ENCODE assay signal across 8 cellular contexts in the genomic region with DNA sequence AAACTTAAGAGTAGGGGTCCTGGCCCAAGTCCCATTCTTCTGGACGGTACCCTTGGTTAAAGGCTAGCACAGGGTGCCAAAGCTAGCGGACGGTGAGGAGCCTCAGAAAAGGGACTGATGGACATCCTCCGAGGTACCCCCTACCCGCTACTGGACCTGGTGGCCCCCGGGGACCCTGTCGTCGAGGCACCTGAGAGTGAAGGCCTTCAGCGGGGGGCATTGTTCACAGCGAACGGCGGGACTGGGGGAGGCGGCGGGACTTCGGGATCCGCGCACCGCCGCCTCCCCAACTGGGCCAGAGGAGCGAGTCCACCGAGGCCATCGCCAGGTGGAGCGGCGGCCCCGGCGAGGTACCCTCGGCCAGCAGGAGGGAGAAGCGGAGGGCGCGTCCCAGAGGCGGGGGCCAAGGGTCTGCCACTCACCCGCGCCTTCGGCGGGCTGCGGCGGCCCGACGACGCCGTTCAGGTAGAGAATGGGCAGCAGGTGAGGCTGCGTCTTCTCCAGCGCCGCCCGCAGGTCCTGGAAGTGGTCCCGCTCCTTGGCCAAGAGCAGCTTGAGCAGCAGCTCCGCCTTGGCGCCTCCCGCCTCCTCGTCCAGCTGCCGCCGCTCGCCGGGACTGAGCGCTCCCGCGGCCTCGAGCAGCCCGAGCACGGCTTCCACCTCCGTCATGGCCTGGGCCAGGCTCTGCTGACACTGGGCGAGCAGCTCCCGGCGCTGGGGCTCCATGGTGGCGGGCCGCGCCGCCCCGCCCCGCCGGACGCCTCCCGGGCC.
DNase-seq lines count a peak whose midpoint lies in the region; ATAC-seq and TF ChIP-seq lines count a peak whose summit lies in the region.

No MANE protein-coding gene starts in this region.

- peak overlapping the region; percentile 85 for H3K4me2 ChIP-seq in MM.1S (ENCODE audit: low read depth, low read length)

- H4K20me1 ChIP-seq in MM.1S (ENCODE audit: insufficient read depth, low read length) = no peaks in the 10 kb centered on the region

- H3K9me2 ChIP-seq in MM.1S (replicated peaks; ENCODE audit: insufficient read depth, low read length) = no peaks in the 10 kb centered on the region

- no peak; the same call in 1 of the 2 replicates for TF ChIP-seq CTCF in MM.1S (IDR thresholded peaks at IDR 0.05; ENCODE audit: low read length)

- H2AFZ ChIP-seq in MM.1S (ENCODE audit: low read length) = peak overlapping the region; percentile 74

- peaks cover 50% of the 10 kb centered on the region for H3K79me2 ChIP-seq in MM.1S (ENCODE audit: low read length)

- H3K27me3 ChIP-seq in MM.1S (replicated peaks; ENCODE audit: insufficient read depth, low read length) = peaks cover 15% of the 10 kb centered on the region; the same call in 1 of the 2 replicates
- no peaks in the 10 kb centered on the region for H3K27me3 ChIP-seq in rectal smooth muscle tissue (ENCODE audit: control insufficient read depth, insufficient read depth, low read length)

- H3K36me3 ChIP-seq in MM.1S (replicated peaks; ENCODE audit: insufficient read depth, low read length) = no peaks in the 10 kb centered on the region
- no peaks in the 10 kb centered on the region for H3K36me3 ChIP-seq in rectal smooth muscle tissue (ENCODE audit: control insufficient read depth, insufficient read depth, low read length)

- DNase-seq in ELF-1 (ENCODE audit: low read depth, low spot score) (peak; percentile 63), MM.1S (peak; percentile 36), amniotic epithelial cell (ENCODE audit: low read depth) (peak; percentile 29), hepatic stellate cell (ENCODE audit: low spot score) (peak; percentile 46), SIG-M5 (lab: John Stamatoyannopoulos, UW) (no peak)

- H3K9ac ChIP-seq in MM.1S (ENCODE audit: low read length) (peak overlapping the region; percentile 68), rectal smooth muscle tissue (ENCODE audit: low read length) (peak overlapping the region; percentile 72)

- H3F3A ChIP-seq in MM.1S (ENCODE audit: insufficient read depth, low read length) = peaks cover 4% of the 10 kb centered on the region

- H3K9me3 ChIP-seq in MM.1S (replicated peaks; ENCODE audit: insufficient read depth, low read length) = no peaks in the 10 kb centered on the region

- peak overlapping the region; percentile 68 for H3K4me3 ChIP-seq in MM.1S (ENCODE audit: low read length)
- H3K4me3 ChIP-seq in rectal smooth muscle tissue (ENCODE audit: low read length) = peak overlapping the region; percentile 93

- ATAC-seq in GM21576 (IDR thresholded peaks at IDR 0.05; ENCODE audit: unreplicated experiment) (peak; percentile 51), HG03025 (IDR thresholded peaks at IDR 0.05; ENCODE audit: low FRiP score, unreplicated experiment) (no peak)

- H3K27ac ChIP-seq in MM.1S (ENCODE audit: low read length) = no peak overlapping the region
- H3K27ac ChIP-seq in rectal smooth muscle tissue (ENCODE audit: low read depth, low read length) = peak overlapping the region; percentile 88

- H3K4me1 ChIP-seq in MM.1S (ENCODE audit: low read length) = peaks cover 9% of the 10 kb centered on the region; the same call in 1 of the 2 replicates
- H3K4me1 ChIP-seq in rectal smooth muscle tissue (ENCODE audit: control insufficient read depth, insufficient read depth, low read length) = peaks cover 21% of the 10 kb centered on the region
